15 cellular contexts compared by ENCODE assay signal in the genomic region with DNA sequence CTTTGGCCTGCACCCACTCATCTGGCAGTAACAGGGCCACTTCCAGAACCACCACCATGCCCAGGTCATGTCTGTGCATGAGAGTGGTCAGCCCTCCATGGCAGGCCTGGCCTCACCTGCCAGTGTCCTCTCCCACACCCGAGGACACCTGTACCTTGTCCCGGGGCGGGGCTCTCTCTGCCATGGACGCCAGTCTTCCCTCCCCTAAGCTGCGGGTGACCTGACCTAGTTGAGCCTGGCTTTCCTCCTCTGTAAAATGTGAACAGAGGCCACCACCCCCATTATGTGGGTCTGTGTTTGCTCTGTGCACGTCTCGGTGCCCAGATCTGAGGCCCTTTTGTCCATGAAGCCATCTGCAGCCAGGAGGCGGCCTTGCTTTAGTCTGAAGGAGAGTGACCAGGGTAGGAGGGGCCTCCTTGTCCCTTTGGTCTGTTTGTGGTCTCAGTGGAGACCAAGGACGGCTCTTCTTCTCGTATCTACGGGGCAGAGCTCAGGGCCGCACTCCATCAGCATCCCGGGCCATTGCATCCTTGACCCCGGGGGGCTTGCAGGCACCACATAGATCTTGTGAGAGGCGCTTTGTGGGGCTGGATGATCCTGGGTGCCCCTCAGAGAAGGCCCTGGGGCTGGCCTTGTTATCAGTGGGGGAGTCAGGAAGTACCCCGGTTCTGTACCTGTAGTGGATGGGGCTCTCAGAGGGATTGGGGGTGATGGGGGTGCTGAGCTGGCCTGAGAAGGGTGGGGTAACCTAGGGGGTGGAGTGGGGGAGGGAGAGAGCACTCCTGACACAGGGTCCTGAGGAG.
DNase-seq lines count a peak whose midpoint lies in the region; ATAC-seq and TF ChIP-seq lines count a peak whose summit lies in the region.
"Had no signal": no experiment of that assay in that cellular context is flagged by ENCODE, and none has a peak within 500 bp of the region (broad histone marks: within the 10 kb centered on the region; RNA-seq: fewer than 3 reads in every experiment).

No MANE protein-coding gene starts in this region.

- H3K9me2 ChIP-seq in hepatocyte (replicated peaks; ENCODE audit: insufficient read depth) = no peaks in the 10 kb centered on the region

- H3K4me2 ChIP-seq in hepatocyte = no peak overlapping the region

- no peaks in the 10 kb centered on the region for H3K79me2 ChIP-seq in hepatocyte

- no peak for ATAC-seq in HG03196 (IDR thresholded peaks at IDR 0.05; ENCODE audit: unreplicated experiment)
- ATAC-seq in HG02759 (IDR thresholded peaks at IDR 0.05; ENCODE audit: unreplicated experiment) = no peak
- no peak for ATAC-seq in GM18909 (IDR thresholded peaks at IDR 0.05; ENCODE audit: poor library complexity, unreplicated experiment)
- ATAC-seq: activated T-cell treated with anti-CD3 and anti-CD28 coated beads, Interleukin-2, amount 50 U/mL, for 4 hours had no signal

- WGBS in adrenal gland, 4 donors = 60 to 73% (median 63%) methylated on average over 3 to 16 of the region's 16 CpGs
- WGBS in hepatocyte (ENCODE audit: low lambda C conversion rate, missing lambda C conversion rate) = 81% methylated on average over 16 of the region's 16 CpGs

- H3K27ac ChIP-seq in adrenal gland (peak overlapping the region in 4 of 5 donors; percentile 61 to 99 (median 93)), hepatocyte (peak overlapping the region; percentile 70)
- H3K27ac ChIP-seq: coronary artery, SJSA1 had no signal

- no peaks in the 10 kb centered on the region for H3K9me3 ChIP-seq in adrenal gland (replicated peaks in 1 of 3)
- H3K9me3 ChIP-seq in hepatocyte (ENCODE audit: low read depth) = no peaks in the 10 kb centered on the region

- TF ChIP-seq CTCF in GM10266 (IDR thresholded peaks at IDR 0.05; ENCODE audit: control insufficient read depth, insufficient read depth, low read depth, missing control alignments) = peak; percentile 32
- peak in 4 of 6 experiments; percentile 5 to 29 (median 26) for TF ChIP-seq CTCF in adrenal gland (IDR thresholded peaks at IDR 0.05)
- TF ChIP-seq CTCF in hepatocyte (IDR thresholded peaks at IDR 0.05; ENCODE audit: poor library complexity) = peak; percentile 3

- intact Hi-C loops in adrenal gland (cut with DNase I) (no loop called here), posterior vena cava (cut with DNase I) (no loop called here)

- no peaks in the 10 kb centered on the region for H4K20me1 ChIP-seq in hepatocyte (ENCODE audit: insufficient read depth, poor library complexity, severe bottlenecking)

- no peak overlapping the region for H2AFZ ChIP-seq in hepatocyte

- TF ChIP-seq POLR2A in adrenal gland (IDR thresholded peaks at IDR 0.05) = no peak

- H3K4me1 ChIP-seq in adrenal gland (replicated peaks in 1 of 2) = peaks cover 47 to 59% of the 10 kb centered on the region in 2 donors
- peaks cover 21% of the 10 kb centered on the region for H3K4me1 ChIP-seq in hepatocyte (ENCODE audit: insufficient read depth)
- H3K4me1 ChIP-seq: SJSA1 had no signal

- H3K36me3 ChIP-seq in adrenal gland (replicated peaks in 1 of 2) (peaks cover 0 to 8% of the 10 kb centered on the region in 2 donors), hepatocyte (replicated peaks; ENCODE audit: insufficient read depth, low read depth) (no peaks in the 10 kb centered on the region)
- H3K36me3 ChIP-seq: SJSA1 had no signal

- H3K27me3 ChIP-seq in adrenal gland = no peaks in the 10 kb centered on the region
- no peaks in the 10 kb centered on the region for H3K27me3 ChIP-seq in hepatocyte

- no peak overlapping the region for H3K4me3 ChIP-seq in adrenal gland
- no peak overlapping the region for H3K4me3 ChIP-seq in hepatocyte
- H3K4me3 ChIP-seq: coronary artery, SJSA1 had no signal

- DNase-seq in GM10266 (ENCODE audit: extremely low spot score) = no peak
- peak in 5 of 7 donors; percentile 43 to 66 (median 63) for DNase-seq in adrenal gland
- DNase-seq in hepatocyte (ENCODE audit: low spot score) = no peak
- peak; percentile 72 for DNase-seq in posterior vena cava (ENCODE audit: low spot score)
- no peak for DNase-seq in NCI-H2107 (lab: John Stamatoyannopoulos, UW)
- DNase-seq: activated CD4-positive, alpha-beta T cell treated with anti-CD3 and anti-CD28 coated beads, Interleukin-2, amount 50 U/mL, for 1 hour; activated T-cell treated with anti-CD3 and anti-CD28 coated beads, Interleukin-2, amount 50 U/mL, for 4 hours; GOT3; IMR-90; stimulated activated CD4-positive, alpha-beta T cell treated with anti-CD3 and anti-CD28 coated beads, Interleukin-4, amount 100 ng/mL, for 4 hours had no signal

Comparison
In these comparisons a context has a peak if more than half of its experiments do, and no peak if none do; other contexts are left out.
1. DNase-seq: peak in adrenal gland (5 of 7) and posterior vena cava (single experiment); none in GM10266 (single experiment), hepatocyte (single experiment) and NCI-H2107 (single experiment).
2. Peak in every context shown above with its lines, with median percentiles within 50 percentile points of each other: CTCF ChIP-seq.